In the genomic region with DNA sequence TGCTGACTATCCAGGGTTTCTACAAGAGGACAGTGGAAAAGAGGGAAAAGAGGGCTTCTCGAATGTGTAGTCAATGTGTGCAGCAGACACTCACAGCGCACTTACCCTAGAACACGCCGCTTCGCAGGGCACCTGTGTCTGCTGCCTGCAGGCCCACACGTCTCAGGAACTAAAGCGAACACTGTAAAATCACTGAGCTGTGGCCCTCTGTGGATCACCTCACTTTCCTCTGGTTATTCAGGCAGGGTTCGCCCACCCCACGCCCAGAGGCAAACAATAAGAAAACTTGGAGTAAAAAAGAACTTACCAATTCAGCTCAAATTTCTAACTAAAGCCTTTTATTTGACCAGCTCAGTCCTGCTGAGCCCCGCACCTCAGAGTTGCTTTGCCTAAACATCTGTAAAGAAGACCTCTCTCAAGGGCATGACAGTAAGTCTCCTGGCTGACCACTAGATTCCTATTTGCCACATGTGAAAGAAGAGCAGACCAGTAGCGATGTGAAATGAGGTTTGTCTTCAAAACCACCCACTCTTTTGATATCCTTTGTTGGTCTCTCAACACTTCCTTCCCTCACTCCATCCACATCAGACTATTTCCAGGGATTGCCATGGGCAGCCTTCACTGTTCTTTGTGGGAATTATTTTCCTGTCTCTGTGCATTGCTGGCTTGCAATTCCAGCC, we compare ENCODE assay signal across 1 cellular context.
TF ChIP-seq lines count a peak whose summit lies in the region.

No MANE protein-coding gene starts in this region.

TF ChIP-seq in endothelial cell of umbilical vein, 7 proteins besides CTCF, POLR2A, EP300 and RAD21:
- TF ChIP-seq MYC (IDR thresholded peaks at IDR 0.05; ENCODE audit: low read depth, low read length): no peak
- TF ChIP-seq, protein P1, sequence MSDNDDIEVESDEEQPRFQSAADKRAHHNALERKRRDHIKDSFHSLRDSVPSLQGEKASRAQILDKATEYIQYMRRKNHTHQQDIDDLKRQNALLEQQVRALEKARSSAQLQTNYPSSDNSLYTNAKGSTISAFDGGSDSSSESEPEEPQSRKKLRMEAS (IDR thresholded peaks at IDR 0.05; ENCODE audit: insufficient read depth, insufficient read length): no peak
